Comparison of ENCODE assay signal across 1 cellular context in the genomic region with DNA sequence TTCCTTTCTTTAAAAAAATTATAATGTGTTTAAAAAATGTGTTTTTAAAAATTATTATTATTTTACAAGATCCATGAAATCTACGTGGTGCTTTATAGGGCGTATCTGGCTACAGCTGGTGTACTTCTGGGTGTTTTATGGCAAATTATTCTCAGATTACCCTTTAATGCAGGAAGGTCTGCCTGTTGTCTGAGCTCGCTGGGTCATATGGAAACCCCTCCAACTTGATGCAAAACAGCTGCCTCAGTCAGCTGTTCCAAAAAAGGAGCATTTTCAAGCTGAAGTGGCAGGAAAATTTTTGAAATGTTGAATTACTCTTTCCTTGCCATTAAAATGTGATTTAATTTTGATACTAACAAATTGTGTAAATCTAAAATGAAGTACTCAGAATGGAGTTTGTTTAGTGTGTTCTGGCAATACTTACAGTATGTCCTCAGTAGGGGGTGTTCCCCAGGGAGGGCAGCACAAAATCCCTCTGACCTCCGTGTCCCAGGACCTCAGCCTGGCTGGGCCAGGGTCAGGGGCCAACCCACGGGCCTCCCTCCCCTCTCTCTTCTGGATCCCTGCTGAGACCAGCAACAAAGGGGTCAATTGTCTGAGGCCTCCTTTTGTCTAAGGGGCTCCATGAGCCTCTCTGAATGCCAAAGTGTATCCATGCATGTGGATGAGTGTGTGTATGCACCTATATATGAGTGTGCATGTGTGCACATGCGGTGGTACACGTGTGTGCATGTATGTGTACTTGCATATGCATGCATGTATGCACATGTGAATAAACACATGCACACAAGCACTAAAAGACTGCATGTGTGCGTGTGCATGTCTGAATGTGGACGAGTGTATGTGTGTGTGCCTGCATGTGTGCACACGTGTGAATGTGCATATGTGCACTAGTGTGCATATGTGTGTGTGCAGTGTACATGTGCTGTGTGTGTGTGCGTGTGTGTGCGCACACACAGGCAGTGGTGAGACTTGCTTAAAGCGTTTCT.
TF ChIP-seq lines count a peak whose summit lies in the region.

No MANE protein-coding gene starts in this region.

TF ChIP-seq in GM23338, 12 proteins besides CTCF, POLR2A, EP300 and RAD21 (continued from another document):
- TF ChIP-seq ETS1 (IDR thresholded peaks at IDR 0.05) (no peak), STAT1 (IDR thresholded peaks at IDR 0.05; ENCODE audit: unreplicated experiment) (no peak), POLR2AphosphoS5 (IDR thresholded peaks at IDR 0.05; ENCODE audit: low read depth) (no peak)
